Comparison of ENCODE assay signal across 10 cellular contexts in the genomic region with DNA sequence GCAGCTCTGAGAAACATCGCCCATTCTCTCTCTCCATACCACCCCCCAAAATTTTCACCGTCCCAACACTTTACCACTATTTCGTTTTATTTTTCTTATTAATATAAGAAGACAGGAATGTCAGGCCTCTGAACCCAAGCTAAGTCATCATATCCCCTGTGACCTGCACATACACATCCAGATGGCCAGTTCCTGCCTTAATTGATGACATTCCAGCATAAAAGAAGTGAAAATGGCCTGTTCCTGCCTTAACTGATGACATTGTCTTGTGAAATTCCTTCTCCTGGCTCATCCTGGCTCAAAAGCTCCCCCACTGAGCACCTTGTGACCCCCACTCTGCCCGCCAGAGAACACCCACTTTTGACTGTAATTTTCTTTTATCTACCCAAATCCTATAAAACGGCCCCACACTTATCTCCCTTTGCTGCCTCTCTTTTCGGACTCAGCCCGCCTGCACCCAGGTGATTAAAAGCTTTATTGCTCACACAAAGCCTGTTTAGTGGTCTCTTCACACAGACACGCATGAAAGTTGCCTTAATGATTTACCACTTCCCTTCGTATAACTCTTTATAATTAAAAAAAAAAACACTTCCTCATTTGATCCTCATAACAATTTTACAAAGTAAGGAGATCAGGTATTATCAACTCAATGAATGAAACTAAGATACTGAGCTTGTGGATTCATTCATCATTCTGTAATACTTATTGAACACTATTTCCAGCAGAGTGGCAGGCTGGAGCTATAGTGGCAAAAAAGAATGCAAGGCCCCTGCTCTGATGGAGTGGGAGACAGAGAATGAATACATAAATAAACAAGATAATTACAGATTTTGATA. TPM values are rescaled to one million over a fixed set of nuclear protein-coding genes. Genes with fewer than 3 reads are reported as not detected.
A peak's percentile ranks its signal among the peaks of the same experiment; 100 is the strongest.
DNase-seq lines count a peak whose midpoint lies in the region; ATAC-seq and TF ChIP-seq lines count a peak whose summit lies in the region.
"Not testable (repeated sequence)": the region's sequence is repeated elsewhere in the genome, so short reads cannot be mapped to it uniquely, and the experiment has no call there.
"Had no signal": no experiment of that assay in that cellular context is flagged by ENCODE, and none has a peak within 500 bp of the region (broad histone marks: within the 10 kb centered on the region; RNA-seq: fewer than 3 reads in every experiment).

No MANE protein-coding gene starts in this region.

- peak overlapping the region; percentile 93; the same call in 1 of the 2 replicates for H3K27ac ChIP-seq in HUES6 (ENCODE audit: low read depth, low read length)

- not testable (repeated sequence) for H3K27me3 ChIP-seq in HUES6 (ENCODE audit: control insufficient read depth, insufficient read depth, low read length)

- peak overlapping the region; percentile 79 for H3K9ac ChIP-seq in HUES6 (ENCODE audit: low read length)

- H3K27ac Mint-ChIP-seq in CD14-positive monocyte (peak overlapping the region in 1 of 7 donors; percentile 4), T-cell (peak overlapping the region; percentile 45 to 79), chondrocyte (ENCODE audit: unreplicated experiment) (peak overlapping the region; percentile 14)
- H3K27ac Mint-ChIP-seq in activated T-cell treated with anti-CD3 and anti-CD28 coated beads, Interleukin-2, amount 50 U/mL, for 72 hours = peak overlapping the region; percentile 55
- H3K27ac Mint-ChIP-seq in memory B cell = not testable (repeated sequence)
- H3K27ac Mint-ChIP-seq in stimulated activated effector memory CD8-positive, alpha-beta T cell treated with anti-CD3 and anti-CD28 coated beads, Interleukin-12 subunit alpha, Interleukin-12 subunit beta, amount 100 ng/mL, for 72 hours = peak overlapping the region; percentile 46

- CTCF ChIA-PET in T-cell (lab: Charles Lee) = interaction anchor here (0.7 to 1.6 kb wide), 5 partner anchors 8 to 21 kb away, joined by 3 to 7 read pairs (median 4); no protein-coding TSS in a partner anchor

- TF ChIP-seq CTCF in CD14-positive monocyte (IDR thresholded peaks at IDR 0.05); chondrocyte (IDR thresholded peaks at IDR 0.05): not testable (repeated sequence)

- POLR2A ChIA-PET in T-cell (lab: Charles Lee) = interaction anchor here in 1 of 2 donors (0.6 kb wide), 1 partner anchor 23 kb away, joined by 3 read pairs; no protein-coding TSS in a partner anchor

- H3K4me3 Mint-ChIP-seq in CD14-positive monocyte (peak overlapping the region; percentile 64 to 75), T-cell (peak overlapping the region in 1 of 3 donors; percentile 28), memory B cell (peak overlapping the region; percentile 35)
- peak overlapping the region; percentile 3 to 18 for H3K4me3 Mint-ChIP-seq in activated T-cell treated with anti-CD3 and anti-CD28 coated beads, Interleukin-2, amount 50 U/mL, for 72 hours
- H3K4me3 Mint-ChIP-seq in chondrocyte (ENCODE audit: unreplicated experiment) = not testable (repeated sequence)
- H3K4me3 Mint-ChIP-seq in stimulated activated effector memory CD8-positive, alpha-beta T cell treated with anti-CD3 and anti-CD28 coated beads, Interleukin-12 subunit alpha, Interleukin-12 subunit beta, amount 100 ng/mL, for 72 hours = peak overlapping the region; percentile 1

- not testable (repeated sequence) for H3K4me3 ChIP-seq in HUES6 (ENCODE audit: low read depth, low read length)

- not testable (repeated sequence) for H3K9me3 ChIP-seq in HUES6 (ENCODE audit: control insufficient read depth, insufficient read depth, low read depth, low read length)

- H3K9me3 Mint-ChIP-seq in CD14-positive monocyte; T-cell; activated T-cell treated with anti-CD3 and anti-CD28 coated beads, Interleukin-2, amount 50 U/mL, for 72 hours; chondrocyte (ENCODE audit: low read depth); memory B cell; stimulated activated effector memory CD8-positive, alpha-beta T cell treated with anti-CD3 and anti-CD28 coated beads, Interleukin-12 subunit alpha, Interleukin-12 subunit beta, amount 100 ng/mL, for 72 hours: not testable (repeated sequence)

- not testable (repeated sequence) for DNase-seq in CD14-positive monocyte (ENCODE audit: low spot score); T-cell; activated T-cell treated with anti-CD3 and anti-CD28 coated beads, Interleukin-2, amount 50 U/mL, for 72 hours; chondrocyte (ENCODE audit: low spot score); memory B cell (ENCODE audit: low spot score in 2 of 2); stimulated activated effector memory CD8-positive, alpha-beta T cell treated with anti-CD3 and anti-CD28 coated beads, Interleukin-12 subunit alpha, Interleukin-12 subunit beta, amount 100 ng/mL, for 72 hours (ENCODE audit: low spot score in 2 of 2)
- peak; percentile 20 for DNase-seq in NCI-H2227 treated with DMSO at 0.1 percent for 48 hours (lab: John Stamatoyannopoulos, UW)

- H3K36me3 ChIP-seq in HUES6 (ENCODE audit: control insufficient read depth, insufficient read depth, low read length) = not testable (repeated sequence)

- peaks cover 10 to 18% (median 11%) of the 10 kb centered on the region in 3 donors for H3K27me3 Mint-ChIP-seq in CD14-positive monocyte (ENCODE audit: low read depth in 3 of 3)
- H3K27me3 Mint-ChIP-seq in T-cell; activated T-cell treated with anti-CD3 and anti-CD28 coated beads, Interleukin-2, amount 50 U/mL, for 72 hours (ENCODE audit: low read depth); chondrocyte (ENCODE audit: low read depth); memory B cell: not testable (repeated sequence)

- not testable (repeated sequence) for H3K36me3 Mint-ChIP-seq in CD14-positive monocyte; T-cell; activated T-cell treated with anti-CD3 and anti-CD28 coated beads, Interleukin-2, amount 50 U/mL, for 72 hours (ENCODE audit: insufficient read depth in 2 of 2); chondrocyte (ENCODE audit: low read depth); memory B cell; stimulated activated effector memory CD8-positive, alpha-beta T cell treated with anti-CD3 and anti-CD28 coated beads, Interleukin-12 subunit alpha, Interleukin-12 subunit beta, amount 100 ng/mL, for 72 hours

- ATAC-seq in T-cell (replicated peaks in 1 of 4) (peak in 2 of 4 experiments; percentile 19 to 26), memory B cell (ENCODE audit: low read depth) (peak; percentile 92)
- not testable (repeated sequence) for ATAC-seq in activated T-cell treated with anti-CD3 and anti-CD28 coated beads, Interleukin-2, amount 50 U/mL, for 72 hours (replicated peaks in 1 of 2); stimulated activated effector memory CD8-positive, alpha-beta T cell treated with anti-CD3 and anti-CD28 coated beads, Interleukin-12 subunit alpha, Interleukin-12 subunit beta, amount 100 ng/mL, for 72 hours

- peaks cover 14% of the 10 kb centered on the region for H3K4me1 ChIP-seq in HUES6 (ENCODE audit: control insufficient read depth, insufficient read depth, low read length)

- intact Hi-C loops in CD14-positive monocyte (cut with micrococcal nuclease) = not testable (repeated sequence)

- H3K4me1 Mint-ChIP-seq in CD14-positive monocyte (peaks cover 47% of the 10 kb centered on the region), T-cell (peaks cover 19 to 25% (median 22%) of the 10 kb centered on the region in 3 donors), memory B cell (peaks cover 16% of the 10 kb centered on the region)
- peaks cover 26% of the 10 kb centered on the region for H3K4me1 Mint-ChIP-seq in activated T-cell treated with anti-CD3 and anti-CD28 coated beads, Interleukin-2, amount 50 U/mL, for 72 hours (ENCODE audit: low read depth)
- H3K4me1 Mint-ChIP-seq in chondrocyte (ENCODE audit: low read depth) = not testable (repeated sequence)
- H3K4me1 Mint-ChIP-seq in stimulated activated effector memory CD8-positive, alpha-beta T cell treated with anti-CD3 and anti-CD28 coated beads, Interleukin-12 subunit alpha, Interleukin-12 subunit beta, amount 100 ng/mL, for 72 hours = peaks cover 43% of the 10 kb centered on the region

RNA-seq across cellular contexts. Expression of a gene that starts 5.8 kb away (rescaled TPM):
- 1 to 10 TPM; 5.2 to 5.5 TPM for polyA plus RNA-seq in CD14-positive monocyte
- 10 to 100 TPM in 2 of 5 donors, 1 to 10 TPM in 3; 3.1 to 12.1 (median 8.8) TPM for total RNA-seq in T-cell
- total RNA-seq in activated T-cell treated with anti-CD3 and anti-CD28 coated beads, Interleukin-2, amount 50 U/mL, for 72 hours = 10 to 100 TPM in 1 of 2 donors, 1 to 10 TPM in 1; 9.7 to 12.9 TPM
- total RNA-seq in chondrocyte = not detected in 3 replicates
- total RNA-seq: HT1080 had no signal
- polyA plus RNA-seq: BJ had no signal

RNA-seq across cellular contexts. Expression of a gene that starts 50.0 kb away (rescaled TPM):
- polyA plus RNA-seq in CD14-positive monocyte = under 1 TPM; 0.68 to 0.89 TPM
- total RNA-seq in T-cell (1 to 10 TPM; 2.8 to 7.3 (median 4.9) TPM), chondrocyte (7.4 to 7.8 TPM (median 7.7 TPM) in 3 replicates)
- 1 to 10 TPM; 5.5 to 6.0 TPM for total RNA-seq in activated T-cell treated with anti-CD3 and anti-CD28 coated beads, Interleukin-2, amount 50 U/mL, for 72 hours
